22 cellular contexts compared by ENCODE assay signal in genomic region chr2:134193006-134193405, GRCh38.
DNase-seq lines count a peak whose midpoint lies in the region; ATAC-seq and TF ChIP-seq lines count a peak whose summit lies in the region.
"Had no signal": no experiment of that assay in that cellular context is flagged by ENCODE, and none has a peak within 500 bp of the region (broad histone marks: within the 10 kb centered on the region; RNA-seq: fewer than 3 reads in every experiment).

No MANE protein-coding gene starts in this region.

- H3K27ac Mint-ChIP-seq in activated CD4-positive, alpha-beta T cell treated with anti-CD3 and anti-CD28 coated beads, Interleukin-2, amount 10 ng/mL, durations not matched to agents 24 days and 14 days, result no peak overlapping the region
- H3K27ac Mint-ChIP-seq in stimulated activated naive CD8-positive, alpha-beta T cell treated with anti-CD3 and anti-CD28 coated beads, Interleukin-15, amount 100 ng/mL, for 72 hours, result no peak overlapping the region
- H3K27ac Mint-ChIP-seq: activated CD8-positive, alpha-beta T cell treated with anti-CD3 and anti-CD28 coated beads, Interleukin-2, amount 10 ng/mL, durations not matched to agents 7 days and 5 days; activated naive CD8-positive, alpha-beta T cell treated with anti-CD3 and anti-CD28 coated beads, Interleukin-2, amount 10 ng/mL, durations not matched to agents 7 days and 5 days; stimulated activated memory B cell treated with anti-CD40 and anti-IgM and Interleukin-4, amounts not matched to agents 10 μg/mL and 1 μg/mL and 100 μg/mL, for 72 hours; type B pancreatic cell had no signal

- DNase-seq in EH (ENCODE audit: low read depth), result peak; percentile 76
- peak; percentile 19 for DNase-seq in NCI-H69 (lab: John Stamatoyannopoulos, UW)
- DNase-seq in cardiac fibroblast (ENCODE audit: low read depth in 2 of 2), result peak; percentile 35 to 91
- DNase-seq in kidney glomerular epithelial cell (lab: John Stamatoyannopoulos, UW), result peak; percentile 10
- no peak for DNase-seq in activated effector memory CD4-positive, alpha-beta T cell treated with anti-CD3 and anti-CD28 coated beads, Interleukin-2, amount 50 U/mL, for 16 hours
- no peak for DNase-seq in activated CD4-positive, alpha-beta T cell treated with anti-CD3 and anti-CD28 coated beads, Interleukin-2, amount 10 ng/mL, durations not matched to agents 24 days and 14 days
- DNase-seq in stimulated activated naive CD8-positive, alpha-beta T cell treated with anti-CD3 and anti-CD28 coated beads, Interleukin-15, amount 100 ng/mL, for 72 hours, result no peak
- DNase-seq in thyroid gland, result no peak
- DNase-seq: activated CD8-positive, alpha-beta T cell treated with anti-CD3 and anti-CD28 coated beads, Interleukin-2, amount 10 ng/mL, durations not matched to agents 7 days and 5 days; activated naive CD8-positive, alpha-beta T cell treated with anti-CD3 and anti-CD28 coated beads, Interleukin-2, amount 10 ng/mL, durations not matched to agents 7 days and 5 days; effector memory CD4-positive, alpha-beta T cell; left ventricle myocardium inferior; nucleus accumbens; retina; stimulated activated CD4-positive, alpha-beta T cell treated with anti-CD3 and anti-CD28 coated beads, Interleukin-15, amount 100 ng/mL, for 24 hours; T-helper 2 cell had no signal

- 77 to 94% methylated on average over 1 of the region's 1 CpG for WGBS in thyroid gland, 2 donors

- no peak overlapping the region for H3K27ac ChIP-seq in thyroid gland
- H3K27ac ChIP-seq: HL-60, left ventricle myocardium inferior had no signal

- H3K36me3 ChIP-seq in thyroid gland, result no peaks in the 10 kb centered on the region
- H3K36me3 ChIP-seq: left ventricle myocardium inferior had no signal

- TF ChIP-seq POLR2A in thyroid gland (IDR thresholded peaks at IDR 0.05), result no peak

- H3K9me3 ChIP-seq in thyroid gland, result no peaks in the 10 kb centered on the region
- H3K9me3 ChIP-seq: left ventricle myocardium inferior had no signal

- no peak overlapping the region for H3K4me3 ChIP-seq in cardiac fibroblast (replicated peaks in 1 of 2; ENCODE audit: low read depth in 2 of 2, low read length in 2 of 2)
- no peak overlapping the region for H3K4me3 ChIP-seq in thyroid gland (replicated peaks in 1 of 3)
- H3K4me3 ChIP-seq: left ventricle myocardium inferior had no signal

- no peak overlapping the region for H3K4me3 Mint-ChIP-seq in activated CD4-positive, alpha-beta T cell treated with anti-CD3 and anti-CD28 coated beads, Interleukin-2, amount 10 ng/mL, durations not matched to agents 24 days and 14 days
- no peak overlapping the region for H3K4me3 Mint-ChIP-seq in stimulated activated naive CD8-positive, alpha-beta T cell treated with anti-CD3 and anti-CD28 coated beads, Interleukin-15, amount 100 ng/mL, for 72 hours
- H3K4me3 Mint-ChIP-seq: activated CD8-positive, alpha-beta T cell treated with anti-CD3 and anti-CD28 coated beads, Interleukin-2, amount 10 ng/mL, durations not matched to agents 7 days and 5 days; activated naive CD8-positive, alpha-beta T cell treated with anti-CD3 and anti-CD28 coated beads, Interleukin-2, amount 10 ng/mL, durations not matched to agents 7 days and 5 days; CD14-positive monocyte; central memory CD8-positive, alpha-beta T cell; stimulated activated memory B cell treated with anti-CD40 and anti-IgM and Interleukin-4, amounts not matched to agents 10 μg/mL and 1 μg/mL and 100 μg/mL, for 72 hours; type B pancreatic cell; WTC11 had no signal

- TF ChIP-seq CTCF in cardiac fibroblast (IDR thresholded peaks at IDR 0.05; ENCODE audit: low read depth, low read length) (no peak), thyroid gland (IDR thresholded peaks at IDR 0.05) (no peak)

- H3K4me1 Mint-ChIP-seq in activated CD4-positive, alpha-beta T cell treated with anti-CD3 and anti-CD28 coated beads, Interleukin-2, amount 10 ng/mL, durations not matched to agents 24 days and 14 days, result peaks cover 27% of the 10 kb centered on the region
- H3K4me1 Mint-ChIP-seq in stimulated activated naive CD8-positive, alpha-beta T cell treated with anti-CD3 and anti-CD28 coated beads, Interleukin-15, amount 100 ng/mL, for 72 hours, result peaks cover 47% of the 10 kb centered on the region

- no peak for ATAC-seq in stimulated activated naive CD8-positive, alpha-beta T cell treated with anti-CD3 and anti-CD28 coated beads, Interleukin-15, amount 100 ng/mL, for 72 hours
- ATAC-seq: activated CD8-positive, alpha-beta T cell treated with anti-CD3 and anti-CD28 coated beads, Interleukin-2, amount 10 ng/mL, durations not matched to agents 7 days and 5 days; stimulated activated memory B cell treated with anti-CD40 and anti-IgM and Interleukin-4, amounts not matched to agents 10 μg/mL and 1 μg/mL and 100 μg/mL, for 72 hours; WTC11 had no signal

- H3K4me1 ChIP-seq in thyroid gland, result peaks cover 13 to 28% of the 10 kb centered on the region in 2 donors

- H3K9me3 Mint-ChIP-seq in activated CD4-positive, alpha-beta T cell treated with anti-CD3 and anti-CD28 coated beads, Interleukin-2, amount 10 ng/mL, durations not matched to agents 24 days and 14 days, result peaks cover 3% of the 10 kb centered on the region
- H3K9me3 Mint-ChIP-seq in stimulated activated naive CD8-positive, alpha-beta T cell treated with anti-CD3 and anti-CD28 coated beads, Interleukin-15, amount 100 ng/mL, for 72 hours, result peaks cover 4 to 8% of the 10 kb centered on the region in 2 donors

- no peaks in the 10 kb centered on the region for H3K27me3 Mint-ChIP-seq in activated CD4-positive, alpha-beta T cell treated with anti-CD3 and anti-CD28 coated beads, Interleukin-2, amount 10 ng/mL, durations not matched to agents 24 days and 14 days
- no peaks in the 10 kb centered on the region for H3K27me3 Mint-ChIP-seq in stimulated activated naive CD8-positive, alpha-beta T cell treated with anti-CD3 and anti-CD28 coated beads, Interleukin-15, amount 100 ng/mL, for 72 hours
- H3K27me3 Mint-ChIP-seq: activated naive CD8-positive, alpha-beta T cell treated with anti-CD3 and anti-CD28 coated beads, Interleukin-2, amount 10 ng/mL, durations not matched to agents 7 days and 5 days; central memory CD8-positive, alpha-beta T cell; stimulated activated memory B cell treated with anti-CD40 and anti-IgM and Interleukin-4, amounts not matched to agents 10 μg/mL and 1 μg/mL and 100 μg/mL, for 72 hours; type B pancreatic cell had no signal

- peaks cover 6% of the 10 kb centered on the region for H3K36me3 Mint-ChIP-seq in activated CD4-positive, alpha-beta T cell treated with anti-CD3 and anti-CD28 coated beads, Interleukin-2, amount 10 ng/mL, durations not matched to agents 24 days and 14 days (ENCODE audit: low read depth)
- H3K36me3 Mint-ChIP-seq: WTC11 had no signal

- H3K27me3 ChIP-seq in thyroid gland, result no peaks in the 10 kb centered on the region

- intact Hi-C loops in activated CD4-positive, alpha-beta T cell treated with anti-CD3 and anti-CD28 coated beads, Interleukin-2, amount 10 ng/mL, durations not matched to agents 24 days and 14 days (cut with micrococcal nuclease), result no loop called here
- intact Hi-C loops in thyroid gland (cut with DNase I), result no loop called here

Comparison
In these comparisons a context has a peak if more than half of its experiments do, and no peak if none do; other contexts are left out.
1. DNase-seq: peak in EH (single experiment), NCI-H69 (single experiment), cardiac fibroblast (2 of 2) and kidney glomerular epithelial cell (single experiment); none in activated effector memory CD4-positive, alpha-beta T cell treated with anti-CD3 and anti-CD28 coated beads, Interleukin-2, amount 50 U/mL, for 16 hours (single experiment), activated CD4-positive, alpha-beta T cell treated with anti-CD3 and anti-CD28 coated beads, Interleukin-2, amount 10 ng/mL, durations not matched to agents 24 days and 14 days (single experiment), stimulated activated naive CD8-positive, alpha-beta T cell treated with anti-CD3 and anti-CD28 coated beads, Interleukin-15, amount 100 ng/mL, for 72 hours (0 of 2) and thyroid gland (0 of 2).